ENCODE assay signal across 10 cellular contexts in the genomic region with DNA sequence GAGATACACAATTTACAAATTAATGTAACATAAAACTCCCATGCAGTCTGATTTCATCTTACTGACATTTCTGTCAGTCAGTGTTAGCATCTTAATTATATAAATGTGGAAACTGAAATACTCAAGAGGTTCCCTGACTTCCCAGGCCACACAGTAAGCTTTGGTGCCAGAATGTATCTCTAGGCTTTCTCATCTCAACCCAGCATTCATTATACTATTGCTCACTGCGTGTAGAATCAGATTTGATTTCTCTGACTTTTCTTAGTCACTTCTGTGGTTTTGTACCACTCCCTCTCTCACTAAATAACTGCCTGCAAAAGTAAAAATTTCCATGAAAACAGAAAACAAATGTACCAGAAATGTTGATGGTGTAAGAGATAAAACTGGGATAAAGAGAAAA. TPM values are rescaled to one million over a fixed set of nuclear protein-coding genes. Genes with fewer than 3 reads are reported as not detected.
DNase-seq lines count a peak whose midpoint lies in the region; ATAC-seq and TF ChIP-seq lines count a peak whose summit lies in the region.
"Had no signal": no experiment of that assay in that cellular context is flagged by ENCODE, and none has a peak within 500 bp of the region (broad histone marks: within the 10 kb centered on the region; RNA-seq: fewer than 3 reads in every experiment).

No MANE protein-coding gene starts in this region.

- DNase-seq in AG09319 (ENCODE audit: extremely low read depth, low read depth) (peak; percentile 40), LoVo (ENCODE audit: low spot score) (peak; percentile 15), chondrocyte (ENCODE audit: low spot score) (no peak), anterior cingulate cortex (lab: John Stamatoyannopoulos, UW) (no peak), esophagus muscularis mucosa (ENCODE audit: extremely low spot score) (no peak)
- no peak for DNase-seq in stimulated activated CD8-positive, alpha-beta memory T cell treated with anti-CD3 and anti-CD28 coated beads, Interleukin-4, amount 100 ng/mL, for 48 hours
- DNase-seq: CD4-positive, alpha-beta memory T cell had no signal

- peaks cover 50% of the 10 kb centered on the region for H3K4me1 Mint-ChIP-seq in chondrocyte (ENCODE audit: low read depth)

- peak overlapping the region in 1 of 2 donors; percentile 20 for H3K9ac ChIP-seq in mucosa of rectum (ENCODE audit: low read depth in 1 of 2, low read length in 2 of 2)

- WGBS in esophagus muscularis mucosa: 65% methylated on average over 1 of the region's 1 CpG

- H3K9me3 ChIP-seq in mucosa of rectum (ENCODE audit: control insufficient read depth in 2 of 2, low read length in 2 of 2) (no peaks in the 10 kb centered on the region), esophagus muscularis mucosa (no peaks in the 10 kb centered on the region)

- no peaks in the 10 kb centered on the region for H3K27me3 Mint-ChIP-seq in chondrocyte (ENCODE audit: low read depth)
- H3K27me3 Mint-ChIP-seq: CD4-positive, alpha-beta memory T cell had no signal

- no peak for TF ChIP-seq POLR2A in esophagus muscularis mucosa (IDR thresholded peaks at IDR 0.05; ENCODE audit: low read depth)

- H3K27ac ChIP-seq in mucosa of rectum (ENCODE audit: low read depth in 2 of 2, low read length in 2 of 2): peak overlapping the region; percentile 59 to 88
- H3K27ac ChIP-seq in esophagus muscularis mucosa (replicated peaks in 1 of 4): no peak overlapping the region

- TF ChIP-seq EP300 in esophagus muscularis mucosa (IDR thresholded peaks at IDR 0.05): no peak

- H3K4me3 ChIP-seq in mucosa of rectum (ENCODE audit: low read length in 2 of 2) (peak overlapping the region; percentile 11 to 45), esophagus muscularis mucosa (no peak overlapping the region)

- H3K36me3 ChIP-seq in mucosa of rectum (ENCODE audit: control insufficient read depth in 2 of 2, insufficient read depth in 2 of 2, low read length in 2 of 2) (no peaks in the 10 kb centered on the region), esophagus muscularis mucosa (no peaks in the 10 kb centered on the region)

- no peaks in the 10 kb centered on the region for H3K9me3 Mint-ChIP-seq in chondrocyte (ENCODE audit: low read depth)
- H3K9me3 Mint-ChIP-seq: CD4-positive, alpha-beta memory T cell had no signal

- no peaks in the 10 kb centered on the region for H3K27me3 ChIP-seq in mucosa of rectum (ENCODE audit: control insufficient read depth in 2 of 2, insufficient read depth in 2 of 2, low read length in 2 of 2)
- H3K27me3 ChIP-seq in esophagus muscularis mucosa: no peaks in the 10 kb centered on the region

- ATAC-seq in GM18868 (IDR thresholded peaks at IDR 0.05; ENCODE audit: unreplicated experiment): no peak
- ATAC-seq: esophagus mucosa had no signal

- TF ChIP-seq CTCF in AG09319 (IDR thresholded peaks at IDR 0.05; ENCODE audit: low read depth, low read length) (no peak), chondrocyte (IDR thresholded peaks at IDR 0.05) (no peak), esophagus muscularis mucosa (IDR thresholded peaks at IDR 0.05) (no peak)

- peaks cover 20 to 34% of the 10 kb centered on the region in 2 donors for H3K4me1 ChIP-seq in mucosa of rectum (ENCODE audit: control insufficient read depth in 2 of 2, insufficient read depth in 2 of 2, low read length in 2 of 2)
- peaks cover 0 to 17% (median 3%) of the 10 kb centered on the region in 4 donors for H3K4me1 ChIP-seq in esophagus muscularis mucosa

- no peak overlapping the region for H3K4me3 Mint-ChIP-seq in chondrocyte (ENCODE audit: unreplicated experiment)

- no peaks in the 10 kb centered on the region for H3K36me3 Mint-ChIP-seq in chondrocyte (ENCODE audit: low read depth)
- H3K36me3 Mint-ChIP-seq: CD4-positive, alpha-beta memory T cell had no signal

- H3K27ac Mint-ChIP-seq in chondrocyte (ENCODE audit: unreplicated experiment): peak overlapping the region; percentile 86

- intact Hi-C loops in esophagus muscularis mucosa (cut with DNase I): no loop called here

RNA-seq across cellular contexts. Expression of a gene that starts 31.7 kb away (rescaled TPM):
- 247 to 252 TPM (median 247 TPM) in 3 replicates for total RNA-seq in chondrocyte
- total RNA-seq in esophagus muscularis mucosa: 10 to 100 TPM in 3 of 4 donors, 1 to 10 TPM in 1; 9.9 to 14.6 (median 12.2) TPM

RNA-seq across cellular contexts. Expression of a gene that starts 46.2 kb away (rescaled TPM):
- total RNA-seq in chondrocyte: 3.2 to 7.5 TPM (median 3.5 TPM) in 3 replicates
- total RNA-seq in esophagus muscularis mucosa: 1 to 10 TPM in 1 of 4 donors, under 1 TPM in 3; 0.52 to 1.3 (median 0.85) TPM

RNA-seq across cellular contexts. Expression of a gene that starts 46.6 kb away (rescaled TPM):
- total RNA-seq in chondrocyte: 20.7 to 31.7 TPM (median 21.2 TPM) in 3 replicates
- 1 to 10 TPM; 3.1 to 6.0 (median 4.4) TPM for total RNA-seq in esophagus muscularis mucosa

Comparison
In these comparisons a context has a peak if more than half of its experiments do, and no peak if none do; other contexts are left out.
1. DNase-seq: peak in AG09319 (single experiment) and LoVo (single experiment); none in chondrocyte (single experiment), anterior cingulate cortex (0 of 58), esophagus muscularis mucosa (single experiment) and stimulated activated CD8-positive, alpha-beta memory T cell treated with anti-CD3 and anti-CD28 coated beads, Interleukin-4, amount 100 ng/mL, for 48 hours (single experiment).
2. H3K27ac ChIP-seq: peak in mucosa of rectum (2 of 2); none in esophagus muscularis mucosa (0 of 4).
3. H3K4me3 ChIP-seq: peak in mucosa of rectum (2 of 2); none in esophagus muscularis mucosa (0 of 4).
4. RNA of a gene that starts 31.7 kb away (total RNA-seq): 247 to 252 TPM in chondrocyte; 9.9 to 14.6 TPM in esophagus muscularis mucosa; every median in the first group is over 10 times any median in the second.